In the genomic region with DNA sequence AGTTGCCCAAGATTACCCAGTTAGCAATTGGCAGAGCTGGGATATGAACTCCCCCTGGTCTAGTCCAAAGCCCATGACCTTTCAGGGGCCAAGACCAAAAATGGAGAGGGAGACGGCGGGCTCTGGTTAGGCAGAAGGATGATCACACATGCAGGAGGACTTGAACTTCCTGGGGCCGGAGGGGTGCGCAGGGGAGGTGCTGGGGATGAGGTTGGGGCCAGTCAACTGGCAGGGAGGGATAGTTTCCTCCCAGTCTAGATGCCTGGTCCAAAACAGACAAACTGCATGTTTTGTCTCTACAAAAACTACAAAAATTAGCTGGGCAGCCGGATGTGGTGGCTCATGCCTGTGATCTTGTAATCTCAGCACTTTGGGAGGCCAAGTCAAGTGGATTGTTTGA, we compare ENCODE assay signal across 1 cellular context.
TF ChIP-seq lines count a peak whose summit lies in the region.

No MANE protein-coding gene starts in this region.

TF ChIP-seq in HepG2, 621 proteins besides CTCF, POLR2A, EP300 and RAD21 (continued from another document):
- TF ChIP-seq, protein P1, sequence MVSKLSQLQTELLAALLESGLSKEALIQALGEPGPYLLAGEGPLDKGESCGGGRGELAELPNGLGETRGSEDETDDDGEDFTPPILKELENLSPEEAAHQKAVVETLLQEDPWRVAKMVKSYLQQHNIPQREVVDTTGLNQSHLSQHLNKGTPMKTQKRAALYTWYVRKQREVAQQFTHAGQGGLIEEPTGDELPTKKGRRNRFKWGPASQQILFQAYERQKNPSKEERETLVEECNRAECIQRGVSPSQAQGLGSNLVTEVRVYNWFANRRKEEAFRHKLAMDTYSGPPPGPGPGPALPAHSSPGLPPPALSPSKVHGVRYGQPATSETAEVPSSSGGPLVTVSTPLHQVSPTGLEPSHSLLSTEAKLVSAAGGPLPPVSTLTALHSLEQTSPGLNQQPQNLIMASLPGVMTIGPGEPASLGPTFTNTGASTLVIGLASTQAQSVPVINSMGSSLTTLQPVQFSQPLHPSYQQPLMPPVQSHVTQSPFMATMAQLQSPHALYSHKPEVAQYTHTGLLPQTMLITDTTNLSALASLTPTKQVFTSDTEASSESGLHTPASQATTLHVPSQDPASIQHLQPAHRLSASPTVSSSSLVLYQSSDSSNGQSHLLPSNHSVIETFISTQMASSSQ (IDR thresholded peaks at IDR 0.05; ENCODE audit: low read depth), result no peak
- TF ChIP-seq, protein P1 (CRISPR knock-in tag; IDR thresholded peaks at IDR 0.05; ENCODE audit: borderline replicate concordance), result no peak
- TF ChIP-seq PAX8 (CRISPR knock-in tag; IDR thresholded peaks at IDR 0.05; ENCODE audit: borderline replicate concordance) (no peak), KDM6A (CRISPR knock-in tag; IDR thresholded peaks at IDR 0.05; ENCODE audit: low read depth) (no peak), KDM4B (CRISPR knock-in tag; IDR thresholded peaks at IDR 0.05) (no peak), IRF2 (CRISPR knock-in tag; IDR thresholded peaks at IDR 0.05) (no peak), GLI4 (CRISPR knock-in tag; IDR thresholded peaks at IDR 0.05; ENCODE audit: borderline replicate concordance) (no peak), ATRX (CRISPR knock-in tag; IDR thresholded peaks at IDR 0.05; ENCODE audit: borderline replicate concordance) (no peak), ZNF274 (CRISPR knock-in tag; IDR thresholded peaks at IDR 0.05) (no peak)
- TF ChIP-seq, protein P2, sequence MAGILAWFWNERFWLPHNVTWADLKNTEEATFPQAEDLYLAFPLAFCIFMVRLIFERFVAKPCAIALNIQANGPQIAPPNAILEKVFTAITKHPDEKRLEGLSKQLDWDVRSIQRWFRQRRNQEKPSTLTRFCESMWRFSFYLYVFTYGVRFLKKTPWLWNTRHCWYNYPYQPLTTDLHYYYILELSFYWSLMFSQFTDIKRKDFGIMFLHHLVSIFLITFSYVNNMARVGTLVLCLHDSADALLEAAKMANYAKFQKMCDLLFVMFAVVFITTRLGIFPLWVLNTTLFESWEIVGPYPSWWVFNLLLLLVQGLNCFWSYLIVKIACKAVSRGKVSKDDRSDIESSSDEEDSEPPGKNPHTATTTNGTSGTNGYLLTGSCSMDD (CRISPR knock-in tag; IDR thresholded peaks at IDR 0.05), result no peak
- TF ChIP-seq, protein P3, sequence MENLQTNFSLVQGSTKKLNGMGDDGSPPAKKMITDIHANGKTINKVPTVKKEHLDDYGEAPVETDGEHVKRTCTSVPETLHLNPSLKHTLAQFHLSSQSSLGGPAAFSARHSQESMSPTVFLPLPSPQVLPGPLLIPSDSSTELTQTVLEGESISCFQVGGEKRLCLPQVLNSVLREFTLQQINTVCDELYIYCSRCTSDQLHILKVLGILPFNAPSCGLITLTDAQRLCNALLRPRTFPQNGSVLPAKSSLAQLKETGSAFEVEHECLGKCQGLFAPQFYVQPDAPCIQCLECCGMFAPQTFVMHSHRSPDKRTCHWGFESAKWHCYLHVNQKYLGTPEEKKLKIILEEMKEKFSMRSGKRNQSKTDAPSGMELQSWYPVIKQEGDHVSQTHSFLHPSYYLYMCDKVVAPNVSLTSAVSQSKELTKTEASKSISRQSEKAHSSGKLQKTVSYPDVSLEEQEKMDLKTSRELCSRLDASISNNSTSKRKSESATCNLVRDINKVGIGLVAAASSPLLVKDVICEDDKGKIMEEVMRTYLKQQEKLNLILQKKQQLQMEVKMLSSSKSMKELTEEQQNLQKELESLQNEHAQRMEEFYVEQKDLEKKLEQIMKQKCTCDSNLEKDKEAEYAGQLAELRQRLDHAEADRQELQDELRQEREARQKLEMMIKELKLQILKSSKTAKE (CRISPR knock-in tag; IDR thresholded peaks at IDR 0.05; ENCODE audit: borderline replicate concordance), result no peak
